Comparison of ENCODE assay signal across 1 cellular context in the genomic region with DNA sequence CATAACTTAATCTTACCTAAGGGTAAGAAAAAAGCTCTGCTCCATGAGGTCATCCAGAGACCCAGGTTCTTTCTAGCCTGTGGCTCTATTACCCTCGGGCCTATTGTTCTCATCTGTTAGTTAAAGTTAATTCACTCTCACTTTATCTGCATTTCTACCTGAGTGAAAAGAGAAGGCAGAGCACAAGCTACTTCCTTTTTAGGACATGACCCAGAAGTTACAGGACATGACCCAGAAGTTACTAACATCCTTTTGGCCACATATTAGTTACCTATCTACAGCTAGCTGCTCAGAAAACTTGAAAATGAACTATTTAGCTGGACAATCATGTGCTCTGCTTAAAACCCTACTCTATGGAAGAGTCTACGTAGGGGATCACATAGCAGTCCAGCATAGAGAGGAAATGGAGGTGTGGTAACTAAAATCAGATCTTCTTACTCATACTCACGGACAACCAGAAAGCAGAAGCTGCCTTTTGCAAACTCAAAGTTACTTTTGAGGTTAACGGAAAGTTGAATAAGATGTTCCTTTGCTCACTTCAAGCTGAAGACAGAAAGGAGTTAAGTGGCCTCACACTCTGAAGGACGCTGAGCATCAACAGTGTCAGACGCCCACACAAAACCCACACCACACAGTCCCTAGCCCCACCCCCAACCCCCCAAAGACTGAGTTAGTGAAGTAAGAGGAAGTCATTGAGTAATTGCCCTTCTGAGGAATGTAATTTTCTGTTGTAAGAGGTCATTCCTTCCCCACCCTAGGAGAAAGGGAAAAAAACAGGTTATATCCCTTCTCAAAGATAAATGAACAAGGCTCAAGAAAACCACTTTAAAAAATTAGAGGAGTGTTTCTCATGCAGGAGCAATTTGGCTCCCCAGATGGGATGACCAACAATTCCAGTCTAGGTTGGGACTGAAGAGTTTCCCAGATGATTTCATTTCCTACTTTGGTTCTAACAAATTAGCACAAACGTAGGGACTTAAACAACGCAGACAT.
TF ChIP-seq lines count a peak whose summit lies in the region.

No MANE protein-coding gene starts in this region.

TF ChIP-seq in SK-N-SH, 30 proteins besides CTCF, POLR2A, EP300 and RAD21 (continued from another document):
- TF ChIP-seq, protein P1, sequence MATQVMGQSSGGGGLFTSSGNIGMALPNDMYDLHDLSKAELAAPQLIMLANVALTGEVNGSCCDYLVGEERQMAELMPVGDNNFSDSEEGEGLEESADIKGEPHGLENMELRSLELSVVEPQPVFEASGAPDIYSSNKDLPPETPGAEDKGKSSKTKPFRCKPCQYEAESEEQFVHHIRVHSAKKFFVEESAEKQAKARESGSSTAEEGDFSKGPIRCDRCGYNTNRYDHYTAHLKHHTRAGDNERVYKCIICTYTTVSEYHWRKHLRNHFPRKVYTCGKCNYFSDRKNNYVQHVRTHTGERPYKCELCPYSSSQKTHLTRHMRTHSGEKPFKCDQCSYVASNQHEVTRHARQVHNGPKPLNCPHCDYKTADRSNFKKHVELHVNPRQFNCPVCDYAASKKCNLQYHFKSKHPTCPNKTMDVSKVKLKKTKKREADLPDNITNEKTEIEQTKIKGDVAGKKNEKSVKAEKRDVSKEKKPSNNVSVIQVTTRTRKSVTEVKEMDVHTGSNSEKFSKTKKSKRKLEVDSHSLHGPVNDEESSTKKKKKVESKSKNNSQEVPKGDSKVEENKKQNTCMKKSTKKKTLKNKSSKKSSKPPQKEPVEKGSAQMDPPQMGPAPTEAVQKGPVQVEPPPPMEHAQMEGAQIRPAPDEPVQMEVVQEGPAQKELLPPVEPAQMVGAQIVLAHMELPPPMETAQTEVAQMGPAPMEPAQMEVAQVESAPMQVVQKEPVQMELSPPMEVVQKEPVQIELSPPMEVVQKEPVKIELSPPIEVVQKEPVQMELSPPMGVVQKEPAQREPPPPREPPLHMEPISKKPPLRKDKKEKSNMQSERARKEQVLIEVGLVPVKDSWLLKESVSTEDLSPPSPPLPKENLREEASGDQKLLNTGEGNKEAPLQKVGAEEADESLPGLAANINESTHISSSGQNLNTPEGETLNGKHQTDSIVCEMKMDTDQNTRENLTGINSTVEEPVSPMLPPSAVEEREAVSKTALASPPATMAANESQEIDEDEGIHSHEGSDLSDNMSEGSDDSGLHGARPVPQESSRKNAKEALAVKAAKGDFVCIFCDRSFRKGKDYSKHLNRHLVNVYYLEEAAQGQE (IDR thresholded peaks at IDR 0.05; ENCODE audit: low read depth, low read length) = no peak
- TF ChIP-seq TAF1 (IDR thresholded peaks at IDR 0.05; ENCODE audit: borderline replicate concordance, low read depth, low read length) (no peak), GABPA (IDR thresholded peaks at IDR 0.05; ENCODE audit: low read depth) (no peak), FOXM1 (IDR thresholded peaks at IDR 0.05; ENCODE audit: low read depth) (no peak), RCOR1 (IDR thresholded peaks at IDR 0.05; ENCODE audit: low read length) (no peak), GATA2 (CRISPR knock-in tag; IDR thresholded peaks at IDR 0.05) (no peak), NFIC (IDR thresholded peaks at IDR 0.05; ENCODE audit: borderline replicate concordance) (no peak), POLR2AphosphoS5 (IDR thresholded peaks at IDR 0.05; ENCODE audit: low read depth, low read length) (no peak), MEF2A (IDR thresholded peaks at IDR 0.05; ENCODE audit: borderline replicate concordance, low read depth) (no peak), MXI1 (IDR thresholded peaks at IDR 0.05; ENCODE audit: low read depth, low read length) (no peak), YY1 (IDR thresholded peaks at IDR 0.05; ENCODE audit: low read depth) (no peak), CHD2 (IDR thresholded peaks at IDR 0.05; ENCODE audit: low read length, partially characterized antibody) (no peak)
- TF ChIP-seq, protein P2, sequence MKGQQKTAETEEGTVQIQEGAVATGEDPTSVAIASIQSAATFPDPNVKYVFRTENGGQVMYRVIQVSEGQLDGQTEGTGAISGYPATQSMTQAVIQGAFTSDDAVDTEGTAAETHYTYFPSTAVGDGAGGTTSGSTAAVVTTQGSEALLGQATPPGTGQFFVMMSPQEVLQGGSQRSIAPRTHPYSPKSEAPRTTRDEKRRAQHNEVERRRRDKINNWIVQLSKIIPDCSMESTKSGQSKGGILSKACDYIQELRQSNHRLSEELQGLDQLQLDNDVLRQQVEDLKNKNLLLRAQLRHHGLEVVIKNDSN (IDR thresholded peaks at IDR 0.05; ENCODE audit: borderline replicate concordance, low read depth) = no peak
- TF ChIP-seq, protein P3, sequence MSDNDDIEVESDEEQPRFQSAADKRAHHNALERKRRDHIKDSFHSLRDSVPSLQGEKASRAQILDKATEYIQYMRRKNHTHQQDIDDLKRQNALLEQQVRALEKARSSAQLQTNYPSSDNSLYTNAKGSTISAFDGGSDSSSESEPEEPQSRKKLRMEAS (IDR thresholded peaks at IDR 0.05; ENCODE audit: low read depth) = no peak
TF ChIP-seq in SK-N-SH: peak in this region for 0.
